Comparison of ENCODE assay signal across 23 cellular contexts in genomic region chr15:60184579-60184978, GRCh38.
DNase-seq lines count a peak whose midpoint lies in the region; ATAC-seq and TF ChIP-seq lines count a peak whose summit lies in the region.
"Had no signal": no experiment of that assay in that cellular context is flagged by ENCODE, and none has a peak within 500 bp of the region (broad histone marks: within the 10 kb centered on the region; RNA-seq: fewer than 3 reads in every experiment).

No MANE protein-coding gene starts in this region.

- TF ChIP-seq CTCF in astrocyte of the spinal cord (IDR thresholded peaks at IDR 0.05; ENCODE audit: low read depth, low read length) (no peak), left lung (IDR thresholded peaks at IDR 0.05) (no peak)

- H3K4me3 ChIP-seq in astrocyte of the spinal cord (ENCODE audit: low read depth, low read length): no peak overlapping the region
- no peak overlapping the region for H3K4me3 ChIP-seq in left lung
- H3K4me3 ChIP-seq: prostate gland had no signal

- peaks cover 0 to 14% of the 10 kb centered on the region in 2 donors for H3K27me3 ChIP-seq in left lung

- no peaks in the 10 kb centered on the region for H3K36me3 ChIP-seq in left lung
- H3K36me3 ChIP-seq: prostate gland had no signal

- no peaks in the 10 kb centered on the region for H3K9me3 ChIP-seq in left lung
- H3K9me3 ChIP-seq: prostate gland had no signal

- intact Hi-C loops in left lung (cut with DNase I): no loop called here

- DNase-seq in Daoy (ENCODE audit: low read depth) (peak; percentile 63), M059J (ENCODE audit: low read depth) (peak; percentile 65), astrocyte of the spinal cord (ENCODE audit: low read depth, low spot score) (peak; percentile 43), left lung (no peak), inferior parietal cortex (ENCODE audit: extremely low spot score) (no peak), SKM-1 treated with dmso at 0.1 percent for 144 hours (lab: John Stamatoyannopoulos, UW; ENCODE audit: unreplicated experiment) (no peak), SK-N-DZ (ENCODE audit: low spot score) (no peak)
- DNase-seq: activated CD4-positive, alpha-beta memory T cell treated with anti-CD3 and anti-CD28 coated beads for 36 hours; activated naive CD4-positive, alpha-beta T cell treated with anti-CD3 and anti-CD28 coated beads, Interleukin-2, amount 50 U/mL, for 16 hours; activated T-cell treated with anti-CD3 and anti-CD28 coated beads, Interleukin-2, amount 50 U/mL, for 1 hour; aorta; H9; hippocampal formation; kidney glomerular epithelial cell; NCI-H1048; NCI-H2029 treated with DMSO at 0.1 percent for 48 hours; small intestine; stimulated activated CD4-positive, alpha-beta T cell treated with anti-CD3 and anti-CD28 coated beads, Interleukin-4, amount 100 ng/mL, for 24 hours; T-helper 1 cell had no signal

- ATAC-seq in left lung (peak; percentile 75), GM21367 (IDR thresholded peaks at IDR 0.05; ENCODE audit: unreplicated experiment) (no peak)
- ATAC-seq: Right ventricle myocardium inferior, WTC11 had no signal

- H3K27ac ChIP-seq in left lung: no peak overlapping the region
- H3K27ac ChIP-seq: prostate gland had no signal

- no peaks in the 10 kb centered on the region for H3K4me1 ChIP-seq in left lung
- H3K4me1 ChIP-seq: prostate gland had no signal

- in situ Hi-C loops in astrocyte of the spinal cord (cut with HindIII; ENCODE audit: low sequenced_read_pairs): no loop called here

Comparison
In these comparisons a context has a peak if more than half of its experiments do, and no peak if none do; other contexts are left out.
1. DNase-seq: peak in Daoy (single experiment), M059J (single experiment) and astrocyte of the spinal cord (single experiment); none in left lung (0 of 2), inferior parietal cortex (single experiment), SKM-1 treated with dmso at 0.1 percent for 144 hours (single experiment) and SK-N-DZ (single experiment).